9 cellular contexts compared by ENCODE assay signal in the genomic region with DNA sequence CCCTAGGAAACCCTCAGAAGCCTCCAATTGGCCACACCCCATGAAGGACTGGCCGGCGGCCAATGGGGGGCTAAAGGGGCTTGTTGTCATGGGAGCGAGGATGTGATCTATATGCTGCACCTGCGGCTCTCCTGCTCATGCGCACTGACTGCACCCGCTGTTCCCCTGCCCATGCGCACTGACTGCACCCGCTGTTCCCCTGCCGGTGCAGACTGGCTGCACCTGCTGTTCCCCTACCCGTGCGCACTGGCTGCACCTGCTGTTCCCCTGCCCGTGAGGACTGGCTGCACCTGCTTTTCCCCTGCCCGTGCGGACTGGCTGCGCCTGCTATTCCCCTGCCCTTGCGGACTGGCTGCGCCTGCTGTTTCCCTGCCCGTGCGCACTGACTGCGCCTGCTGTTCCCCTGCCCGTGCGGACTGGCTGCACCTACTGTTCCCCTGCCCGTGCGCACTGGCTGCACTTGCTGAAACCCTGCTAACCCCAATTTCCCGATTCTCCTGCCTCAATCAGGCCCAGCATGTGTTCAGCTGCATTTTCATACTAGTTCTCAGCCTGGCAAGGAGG. TPM values are rescaled to one million over a fixed set of nuclear protein-coding genes. Genes with fewer than 3 reads are reported as not detected.
DNase-seq lines count a peak whose midpoint lies in the region; ATAC-seq, FAIRE-seq and TF ChIP-seq lines count a peak whose summit lies in the region.
"Had no signal": no experiment of that assay in that cellular context is flagged by ENCODE, and none has a peak within 500 bp of the region (broad histone marks: within the 10 kb centered on the region; RNA-seq: fewer than 3 reads in every experiment).

No MANE protein-coding gene starts in this region.

- peak overlapping the region; percentile 55 for H3K4me3 ChIP-seq in A549
- H3K4me3 ChIP-seq in retinal pigment epithelial cell (ENCODE audit: low read length), result peak overlapping the region; percentile 52
- H3K4me3 ChIP-seq in sigmoid colon, result no peak overlapping the region

- FAIRE-seq in A549 (lab: Jason Lieb, UNC), result no peak

- POLR2A ChIA-PET in A549 (lab: Yijun Ruan, JAX), result no interaction called here

- peak overlapping the region; percentile 40 to 45; a peak in 2 of 6 replicates for H3K27ac ChIP-seq in A549
- H3K27ac ChIP-seq in sigmoid colon, result no peak overlapping the region
- H3K27ac ChIP-seq: C4-2B had no signal

- intact Hi-C loops in sigmoid colon (cut with DNase I), result no loop called here

- ATAC-seq in A549 (peak; percentile 90 to 94), GM19035 (IDR thresholded peaks at IDR 0.05; ENCODE audit: unreplicated experiment) (peak; percentile 92), HG03354 (IDR thresholded peaks at IDR 0.05; ENCODE audit: poor library complexity, severe bottlenecking, unreplicated experiment) (peak; percentile 94)

- no peaks in the 10 kb centered on the region for H3K36me3 ChIP-seq in sigmoid colon

- H3K4me1 ChIP-seq in A549 (no peaks in the 10 kb centered on the region), sigmoid colon (peaks cover 0 to 3% (median 0%) of the 10 kb centered on the region in 4 donors)

- no peak for TF ChIP-seq RAD21 in A549 (conservative IDR thresholded peaks at IDR 0.05 in 1 of 2, IDR thresholded peaks at IDR 0.05 in 1 of 2)

- H3K4me2 ChIP-seq in A549, result peak overlapping the region; percentile 97

- TF ChIP-seq EP300 in A549 (IDR thresholded peaks at IDR 0.05) (no peak), sigmoid colon (IDR thresholded peaks at IDR 0.05) (no peak)

- DNase-seq in A549 (ENCODE audit: low read depth in 1 of 2, low spot score in 1 of 2) (peak; percentile 48 to 64), NCI-H524 (lab: John Stamatoyannopoulos, UW) (peak; percentile 99 to 100), activated T-cell treated with anti-CD3 and anti-CD28 coated beads for 1 hour (ENCODE audit: low read depth) (peak; percentile 30), glomerular visceral epithelial cell (ENCODE audit: extremely low spot score) (peak; percentile 36), retinal pigment epithelial cell (ENCODE audit: low read depth) (no peak), sigmoid colon (no peak)

- peaks cover 0 to 33% (median 18%) of the 10 kb centered on the region in 3 donors for H3K27me3 ChIP-seq in sigmoid colon

- no peak for TF ChIP-seq POLR2A in A549 (IDR thresholded peaks at IDR 0.05; ENCODE audit: low read length)
- no peak for TF ChIP-seq POLR2A in sigmoid colon (IDR thresholded peaks at IDR 0.05)

- WGBS in A549 (ENCODE audit: missing lambda C conversion rate), result 0% methylated on average over 4 of the region's 25 CpGs
- 1% methylated on average over 25 of the region's 25 CpGs for WGBS in sigmoid colon, 2 donors

- no peaks in the 10 kb centered on the region for H3K9me3 ChIP-seq in A549
- H3K9me3 ChIP-seq in sigmoid colon, result no peaks in the 10 kb centered on the region

- TF ChIP-seq CTCF in A549 (IDR thresholded peaks at IDR 0.05) (no peak), retinal pigment epithelial cell (conservative IDR thresholded peaks at IDR 0.05; ENCODE audit: low read depth, low read length) (no peak), sigmoid colon (IDR thresholded peaks at IDR 0.05) (no peak)

- CTCF ChIA-PET in A549 (lab: Yijun Ruan, JAX), result interaction anchor here (3.4 to 3.7 kb wide), 2 partner anchors 68 to 270 kb away, joined by 17 to 18 read pairs; no protein-coding TSS in a partner anchor

TF ChIP-seq in A549, 52 proteins besides CTCF, POLR2A, EP300 and RAD21:
- TF ChIP-seq ZC3H11A (IDR thresholded peaks at IDR 0.05) (no peak), SMC3 (IDR thresholded peaks at IDR 0.05) (no peak), GATA3 (IDR thresholded peaks at IDR 0.05; ENCODE audit: borderline replicate concordance) (no peak), BHLHE40 (IDR thresholded peaks at IDR 0.05; ENCODE audit: low read depth, low read length) (no peak), NFE2L2 (conservative IDR thresholded peaks at IDR 0.05; ENCODE audit: low read length) (no peak), PHF8 (IDR thresholded peaks at IDR 0.05; ENCODE audit: borderline replicate concordance, low read depth) (no peak), ELK1 (IDR thresholded peaks at IDR 0.05; ENCODE audit: low read depth, low read length) (no peak), CBX8 (IDR thresholded peaks at IDR 0.05) (no peak), REST (IDR thresholded peaks at IDR 0.05) (no peak), RARB (CRISPR knock-in tag; IDR thresholded peaks at IDR 0.05) (no peak), EHF (CRISPR knock-in tag; IDR thresholded peaks at IDR 0.05) (no peak), JUNB (IDR thresholded peaks at IDR 0.05) (no peak), RCOR1 (IDR thresholded peaks at IDR 0.05; ENCODE audit: low read depth, low read length) (no peak), TP53 (CRISPR knock-in tag; IDR thresholded peaks at IDR 0.05) (no peak), USF2 (IDR thresholded peaks at IDR 0.05) (no peak), TFCP2L1 (CRISPR knock-in tag; IDR thresholded peaks at IDR 0.05) (no peak)
- TF ChIP-seq, protein P1, sequence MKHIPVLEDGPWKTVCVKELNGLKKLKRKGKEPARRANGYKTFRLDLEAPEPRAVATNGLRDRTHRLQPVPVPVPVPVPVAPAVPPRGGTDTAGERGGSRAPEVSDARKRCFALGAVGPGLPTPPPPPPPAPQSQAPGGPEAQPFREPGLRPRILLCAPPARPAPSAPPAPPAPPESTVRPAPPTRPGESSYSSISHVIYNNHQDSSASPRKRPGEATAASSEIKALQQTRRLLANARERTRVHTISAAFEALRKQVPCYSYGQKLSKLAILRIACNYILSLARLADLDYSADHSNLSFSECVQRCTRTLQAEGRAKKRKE (CRISPR knock-in tag; IDR thresholded peaks at IDR 0.05; ENCODE audit: low read depth), result no peak
TF ChIP-seq in A549: peak in this region for 0.

RNA-seq across cellular contexts. Expression of gene MCCC1, which starts 16.8 kb away (rescaled TPM):
- polyA plus RNA-seq in A549 (2011; rRNA removed) (11.3 and 12.4 TPM in 2 replicates), A549 (2017; fragmentation: RNase III; extraction: RNeasy Plus Mini Kit Qiagen cat#74134 plus additional on column Dnase treatment) (10.3 to 11.9 TPM (median 11.8 TPM) in 3 replicates), sigmoid colon (10 to 100 TPM; 18.0 to 26.8 (median 21.4) TPM)
- 5.0 and 6.0 TPM in 2 replicates for polyA plus RNA-seq in A549 (2012; cell fraction: cytosol; rRNA removed)
- polyA plus RNA-seq in A549 (2012; cell fraction: nucleus; rRNA removed), result 4.7 and 5.2 TPM in 2 replicates
- 11.0 and 12.0 TPM in 2 replicates for polyA minus RNA-seq in A549 (2011; rRNA and poly(A)+ RNA removed)
- 10 to 100 TPM; 19.7 to 28.2 (median 21.5) TPM for total RNA-seq in sigmoid colon

RNA-seq across cellular contexts. Expression of gene LAMP3, which starts 46.4 kb away (rescaled TPM):
- polyA plus RNA-seq in A549 (2011; rRNA removed), result 0.72 and 0.91 TPM in 2 replicates
- 0.01 TPM in 1 of 2 replicates, not detected in the other for polyA plus RNA-seq in A549 (2012; cell fraction: cytosol; rRNA removed)
- polyA plus RNA-seq in A549 (2012; cell fraction: nucleus; rRNA removed), result 0.02 TPM in 1 of 2 replicates, not detected in the other
- 0.06 to 0.15 TPM (median 0.14 TPM) in 3 replicates for polyA plus RNA-seq in A549 (2017; fragmentation: RNase III; extraction: RNeasy Plus Mini Kit Qiagen cat#74134 plus additional on column Dnase treatment)
- polyA minus RNA-seq in A549 (2011; rRNA and poly(A)+ RNA removed), result 0.78 and 0.95 TPM in 2 replicates
- not detected for total RNA-seq in sigmoid colon
- polyA plus RNA-seq in sigmoid colon, result 1 to 10 TPM in 1 of 3 donors, under 1 TPM in 2; 0.60 to 9.5 (median 0.69) TPM

Comparison
In these comparisons a context has a peak if more than half of its experiments do, and no peak if none do; other contexts are left out.
1. DNase-seq: peak in A549 (2 of 2), NCI-H524 (2 of 2), activated T-cell treated with anti-CD3 and anti-CD28 coated beads for 1 hour (single experiment) and glomerular visceral epithelial cell (single experiment); none in retinal pigment epithelial cell (single experiment) and sigmoid colon (single experiment).
2. H3K27ac ChIP-seq: peak in A549 (2 of 2); none in sigmoid colon (0 of 4).
3. H3K4me3 ChIP-seq: peak in A549 (single experiment) and retinal pigment epithelial cell (single experiment); none in sigmoid colon (0 of 4).
4. Peak in every context shown above with its lines, with median percentiles within 50 percentile points of each other: ATAC-seq.